Comparison of ENCODE assay signal across 23 cellular contexts in genomic region chr9:132823370-132824144, GRCh38. TPM values are rescaled to one million over a fixed set of nuclear protein-coding genes. Genes with fewer than 3 reads are reported as not detected.
A peak's percentile ranks its signal among the peaks of the same experiment; 100 is the strongest.
DNase-seq lines count a peak whose midpoint lies in the region; ATAC-seq, FAIRE-seq and TF ChIP-seq lines count a peak whose summit lies in the region.
"Had no signal": no experiment of that assay in that cellular context is flagged by ENCODE, and none has a peak within 500 bp of the region (broad histone marks: within the 10 kb centered on the region; RNA-seq: fewer than 3 reads in every experiment).

No MANE protein-coding gene starts in this region.

- intact Hi-C loops in HepG2 (cut with micrococcal nuclease; ENCODE audit: unreplicated experiment): loop anchor here (5.0 kb wide), 1 partner anchor 79 kb away; no protein-coding TSS in a partner anchor
- intact Hi-C loops in right lobe of liver (cut with DNase I): no loop called here
- intact Hi-C loops in OCI-LY7 (cut with micrococcal nuclease; ENCODE audit: unreplicated experiment): no loop called here
- intact Hi-C loops in mucosa of descending colon (cut with DNase I, micrococcal nuclease): no loop called here
- intact Hi-C loops in prostate gland (cut with DNase I): no loop called here

- TF ChIP-seq EP300 in HepG2 (IDR thresholded peaks at IDR 0.05; ENCODE audit: low read depth in 2 of 2, low read length in 2 of 2): no peak
- no peak for TF ChIP-seq EP300 in HepG2 (CRISPR knock-in tag; IDR thresholded peaks at IDR 0.05; ENCODE audit: borderline replicate concordance)

- TF ChIP-seq RAD21 in HepG2 (CRISPR knock-in tag; IDR thresholded peaks at IDR 0.05): no peak

- TF ChIP-seq CTCF in HepG2 (CRISPR knock-in tag; IDR thresholded peaks at IDR 0.05) (peak; percentile 45), right lobe of liver (IDR thresholded peaks at IDR 0.05) (no peak), OCI-LY7 (conservative IDR thresholded peaks at IDR 0.05; ENCODE audit: low read length) (no peak), mucosa of descending colon (IDR thresholded peaks at IDR 0.05) (no peak), prostate gland (IDR thresholded peaks at IDR 0.05) (no peak)

- in situ Hi-C loops in HepG2 (cut with HindIII; ENCODE audit: extremely low pct_ligation_motif_present, low pct_unique_long_range_greater_than_20kb): no loop called here

- no TSS peak for BruUV-seq in HepG2 (replicated peaks; lab: Mats Ljungman, UMichigan)
- no TSS peak for BruUV-seq in OCI-LY7 (replicated peaks; lab: Mats Ljungman, UMichigan)

- POLR2A ChIA-PET in HepG2 (lab: Yijun Ruan, JAX) (no interaction called here), OCI-LY7 (lab: Charles Lee) (no interaction called here)

- no peak overlapping the region for H3K9ac ChIP-seq in HepG2 (ENCODE audit: insufficient read depth, low read depth, low read length)

- H3K9me2 ChIP-seq in OCI-LY7 (ENCODE audit: insufficient read depth, low read length): no peaks in the 10 kb centered on the region

- H3K4me1 ChIP-seq in HepG2 (ENCODE audit: insufficient read depth, low read length): no peaks in the 10 kb centered on the region
- no peaks in the 10 kb centered on the region for H3K4me1 ChIP-seq in right lobe of liver
- H3K4me1 ChIP-seq in OCI-LY7 (ENCODE audit: insufficient read depth, low read length, poor library complexity, severe bottlenecking): no peaks in the 10 kb centered on the region
- no peaks in the 10 kb centered on the region for H3K4me1 ChIP-seq in mucosa of descending colon (ENCODE audit: low read depth)
- H3K4me1 ChIP-seq in prostate gland (replicated peaks): no peaks in the 10 kb centered on the region
- H3K4me1 ChIP-seq: right atrium auricular region, vagina had no signal

- H3K9me3 ChIP-seq in HepG2 (ENCODE audit: low read length): no peaks in the 10 kb centered on the region
- no peaks in the 10 kb centered on the region for H3K9me3 ChIP-seq in right lobe of liver
- no peaks in the 10 kb centered on the region for H3K9me3 ChIP-seq in OCI-LY7 (ENCODE audit: low read length)
- no peaks in the 10 kb centered on the region for H3K9me3 ChIP-seq in mucosa of descending colon
- no peaks in the 10 kb centered on the region for H3K9me3 ChIP-seq in prostate gland
- H3K9me3 ChIP-seq: right atrium auricular region, vagina had no signal

- H3K27ac ChIP-seq in HepG2 (ENCODE audit: extremely low read length, insufficient read depth, low read length): no peak overlapping the region
- no peak overlapping the region for H3K27ac ChIP-seq in right lobe of liver
- no peak overlapping the region for H3K27ac ChIP-seq in OCI-LY7 (ENCODE audit: low read depth, low read length, poor library complexity, severe bottlenecking)
- no peak overlapping the region for H3K27ac ChIP-seq in prostate gland
- H3K27ac ChIP-seq: right atrium auricular region, vagina had no signal

- peak; percentile 93 for ATAC-seq in HepG2
- ATAC-seq in right lobe of liver: no peak
- ATAC-seq in mucosa of descending colon: peak; percentile 82
- no peak for ATAC-seq in HG02840 (IDR thresholded peaks at IDR 0.05; ENCODE audit: low FRiP score, unreplicated experiment)
- ATAC-seq: WTC11 had no signal

- no peak for FAIRE-seq in HepG2 (lab: Jason Lieb, UNC)
- no peak for FAIRE-seq in frontal cortex (lab: Jason Lieb, UNC)
- FAIRE-seq: bronchial epithelial cell, G401.6, H54 had no signal

- H3K4me2 ChIP-seq in HepG2 (ENCODE audit: low read depth, low read length) (peak overlapping the region; percentile 73), OCI-LY7 (ENCODE audit: low read length) (no peak overlapping the region)

- CTCF ChIA-PET in HepG2 (lab: Yijun Ruan, JAX; ENCODE audit: low intra/inter-chr PET ratio, low total read pairs) (no interaction called here), OCI-LY7 (lab: Charles Lee; ENCODE audit: unreplicated experiment) (interaction anchor here (0.6 kb wide), 1 partner anchor 16 kb away, joined by 4 read pairs; no protein-coding TSS in a partner anchor)

- H2AFZ ChIP-seq in HepG2 (ENCODE audit: low read length) (no peak overlapping the region), OCI-LY7 (ENCODE audit: low read length) (no peak overlapping the region)

- TF ChIP-seq POLR2A in HepG2 (IDR thresholded peaks at IDR 0.05; ENCODE audit: insufficient read depth in 1 of 2, low read depth in 2 of 2, low read length in 2 of 2) (no peak), right lobe of liver (IDR thresholded peaks at IDR 0.05) (no peak), prostate gland (IDR thresholded peaks at IDR 0.05) (no peak)

- WGBS in HepG2 (ENCODE audit: low lambda C conversion rate): 26% methylated on average over 17 of the region's 18 CpGs
- WGBS in right lobe of liver (ENCODE audit: insufficient coverage, low coverage, low lambda C conversion rate, missing lambda C conversion rate): 68% methylated on average over 11 of the region's 18 CpGs
- 79% methylated on average over 18 of the region's 18 CpGs for WGBS in prostate gland

- peak; percentile 29 for DNase-seq in HepG2 (ENCODE audit: low spot score)
- no peak for DNase-seq in right lobe of liver
- DNase-seq in OCI-LY7 (ENCODE audit: low spot score): peak; percentile 11
- DNase-seq in mucosa of descending colon: peak in 1 of 3 donors; percentile 36
- DNase-seq in prostate gland (ENCODE audit: low spot score): no peak
- DNase-seq in frontal cortex (ENCODE audit: low spot score in 2 of 2): no peak
- DNase-seq: activated CD4-positive, alpha-beta memory T cell treated with anti-CD3 and anti-CD28 coated beads, Interleukin-2, amount 10 ng/mL, durations not matched to agents 7 days and 5 days; amygdala; DMS 273 treated with DMSO at 0.1 percent for 48 hours; kidney glomerular epithelial cell; NCI-H187; NCI-H345; stimulated activated CD4-positive, alpha-beta T cell treated with anti-CD3 and anti-CD28 coated beads, Interleukin-15, amount 100 ng/mL, for 24 hours; stimulated activated CD8-positive, alpha-beta memory T cell treated with anti-CD3 and anti-CD28 coated beads, Interleukin-4, amount 100 ng/mL, for 48 hours; substantia nigra had no signal

- no peaks in the 10 kb centered on the region for H3K36me3 ChIP-seq in HepG2 (replicated peaks in 1 of 2; ENCODE audit: control insufficient read depth in 1 of 2, insufficient read depth in 2 of 2, low read length in 2 of 2)
- no peaks in the 10 kb centered on the region for H3K36me3 ChIP-seq in right lobe of liver
- no peaks in the 10 kb centered on the region for H3K36me3 ChIP-seq in OCI-LY7 (ENCODE audit: insufficient read depth, low read length)
- no peaks in the 10 kb centered on the region for H3K36me3 ChIP-seq in mucosa of descending colon (ENCODE audit: low read depth)
- no peaks in the 10 kb centered on the region for H3K36me3 ChIP-seq in prostate gland
- H3K36me3 ChIP-seq: right atrium auricular region, vagina had no signal

- no peaks in the 10 kb centered on the region for H4K20me1 ChIP-seq in HepG2 (ENCODE audit: insufficient read depth, low read length)
- H4K20me1 ChIP-seq in OCI-LY7 (ENCODE audit: insufficient read depth, low read length): no peaks in the 10 kb centered on the region

- H3K79me2 ChIP-seq in HepG2 (ENCODE audit: insufficient read depth, low read length): no peaks in the 10 kb centered on the region
- H3K79me2 ChIP-seq in OCI-LY7 (ENCODE audit: insufficient read depth, low read depth, low read length): no peaks in the 10 kb centered on the region

- peaks cover 5 to 31% of the 10 kb centered on the region in 2 experiments; a peak in 3 of 5 replicates for H3K27me3 ChIP-seq in HepG2 (ENCODE audit: control insufficient read depth in 1 of 2, insufficient read depth in 2 of 2, low read length in 2 of 2)
- H3K27me3 ChIP-seq in right lobe of liver: no peaks in the 10 kb centered on the region
- no peaks in the 10 kb centered on the region for H3K27me3 ChIP-seq in prostate gland (replicated peaks; ENCODE audit: insufficient read depth)
- H3K27me3 ChIP-seq: right atrium auricular region, vagina had no signal

- peak overlapping the region in 1 of 3 experiments; percentile 43; a peak in 1 of 6 replicates for H3K4me3 ChIP-seq in HepG2 (replicated peaks in 1 of 3; ENCODE audit: insufficient read depth in 1 of 3, low read depth in 2 of 3, low read length in 3 of 3)
- H3K4me3 ChIP-seq in right lobe of liver: no peak overlapping the region
- no peak overlapping the region for H3K4me3 ChIP-seq in OCI-LY7 (ENCODE audit: low read depth, low read length, poor library complexity, severe bottlenecking)
- H3K4me3 ChIP-seq in mucosa of descending colon: no peak overlapping the region
- no peak overlapping the region for H3K4me3 ChIP-seq in prostate gland
- H3K4me3 ChIP-seq: right atrium auricular region, vagina had no signal

RNA-seq across cellular contexts. Expression of gene AK8, which starts 54.5 kb away (rescaled TPM):
- total RNA-seq in HepG2 (2016; rRNA removed; fragmentation: Illumina TruSeq; extraction: Trizol) (not detected in 2 replicates), right lobe of liver (under 1 TPM in 2 of 6 experiments, not detected in 4; 0.12 TPM), OCI-LY7 (2022) (0.27 TPM in 1 of 2 replicates, not detected in the other), mucosa of descending colon (1 to 10 TPM in 1 of 3 donors, under 1 TPM in 1, not detected in 1; 0.96 to 2.0 TPM), prostate gland (1 to 10 TPM; 3.3 to 4.1 TPM), frontal cortex (1.2 TPM)
- total RNA-seq in HepG2 (2016; cell fraction: cytosol; rRNA removed; fragmentation: Illumina TruSeq; extraction: Trizol; ENCODE audit: low read depth): 0.10 TPM in 1 of 2 replicates, not detected in the other
- not detected in 2 replicates for total RNA-seq in HepG2 (2016; cell fraction: insoluble cytoplasmic fraction; rRNA removed; fragmentation: Illumina TruSeq; extraction: Trizol)
- total RNA-seq in HepG2 (2016; cell fraction: membrane; rRNA removed; fragmentation: Illumina TruSeq; extraction: Trizol): 0.07 TPM in 1 of 2 replicates, not detected in the other
- total RNA-seq in HepG2 (2016; cell fraction: nucleus; rRNA removed; fragmentation: Illumina TruSeq; extraction: Trizol): 0.40 TPM in 1 of 2 replicates, not detected in the other
- polyA plus RNA-seq in HepG2 (2011; rRNA removed): 0.09 and 0.11 TPM in 2 replicates
- 0.09 and 0.15 TPM in 2 replicates for polyA plus RNA-seq in HepG2 (2011; cell fraction: cytosol; rRNA removed)
- polyA plus RNA-seq in HepG2 (2011; cell fraction: nucleus; rRNA removed): 0.09 and 0.14 TPM in 2 replicates
- polyA plus RNA-seq in HepG2 (2012): 0.08 and 0.28 TPM in 2 replicates
- polyA plus RNA-seq in HepG2 (2016; cell fraction: cytosol; fragmentation: Illumina TruSeq; extraction: Trizol; ENCODE audit: low read depth): not detected in 2 replicates
- polyA plus RNA-seq in HepG2 (2016; cell fraction: insoluble cytoplasmic fraction; fragmentation: Illumina TruSeq; extraction: Trizol; ENCODE audit: low read depth): not detected in 2 replicates
- polyA plus RNA-seq in HepG2 (2016; cell fraction: membrane; fragmentation: Illumina TruSeq; extraction: Trizol; ENCODE audit: low read depth): 0.11 TPM in 1 of 2 replicates, not detected in the other
- polyA plus RNA-seq in HepG2 (2016; cell fraction: nucleus; fragmentation: Illumina TruSeq; extraction: Trizol; ENCODE audit: insufficient read depth, low read depth): not detected in 2 replicates
- 0.44 TPM in 1 of 2 replicates, not detected in the other for polyA minus RNA-seq in HepG2 (2011; rRNA and poly(A)+ RNA removed; ENCODE audit: low replicate concordance)
- polyA minus RNA-seq in HepG2 (2011; cell fraction: cytosol; rRNA and poly(A)+ RNA removed): not detected in 2 replicates
- polyA minus RNA-seq in HepG2 (2011; cell fraction: nucleus; rRNA and poly(A)+ RNA removed): 0.25 TPM in 1 of 2 replicates, not detected in the other
- total RNA-seq in OCI-LY7 (2014; rRNA removed; shearing (Covaris generic)): not detected in 2 replicates
- total RNA-seq: activated CD4-positive, alpha-beta memory T cell treated with anti-CD3 and anti-CD28 coated beads, Interleukin-2, amount 10 ng/mL, durations not matched to agents 7 days and 5 days; bronchial epithelial cell; CD4-positive, CD25-positive, alpha-beta regulatory T cell had no signal

RNA-seq across cellular contexts. Expression of gene SPACA9, which starts 55.1 kb away (rescaled TPM):
- total RNA-seq in HepG2 (2016; rRNA removed; fragmentation: Illumina TruSeq; extraction: Trizol): 0.13 and 0.15 TPM in 2 replicates
- total RNA-seq in HepG2 (2016; cell fraction: cytosol; rRNA removed; fragmentation: Illumina TruSeq; extraction: Trizol; ENCODE audit: low read depth): 0.44 and 0.61 TPM in 2 replicates
- total RNA-seq in HepG2 (2016; cell fraction: insoluble cytoplasmic fraction; rRNA removed; fragmentation: Illumina TruSeq; extraction: Trizol): 0.18 and 0.22 TPM in 2 replicates
- 0.10 and 0.56 TPM in 2 replicates for total RNA-seq in HepG2 (2016; cell fraction: membrane; rRNA removed; fragmentation: Illumina TruSeq; extraction: Trizol)
- 0.25 and 0.50 TPM in 2 replicates for total RNA-seq in HepG2 (2016; cell fraction: nucleus; rRNA removed; fragmentation: Illumina TruSeq; extraction: Trizol)
- 0.38 and 0.64 TPM in 2 replicates for polyA plus RNA-seq in HepG2 (2011; rRNA removed)
- 0.38 and 0.40 TPM in 2 replicates for polyA plus RNA-seq in HepG2 (2011; cell fraction: cytosol; rRNA removed)
- polyA plus RNA-seq in HepG2 (2011; cell fraction: nucleus; rRNA removed): 0.64 and 0.93 TPM in 2 replicates
- polyA plus RNA-seq in HepG2 (2012): 0.33 and 0.38 TPM in 2 replicates
- 0.55 and 0.71 TPM in 2 replicates for polyA plus RNA-seq in HepG2 (2016; cell fraction: cytosol; fragmentation: Illumina TruSeq; extraction: Trizol; ENCODE audit: low read depth)
- 0.17 and 0.21 TPM in 2 replicates for polyA plus RNA-seq in HepG2 (2016; cell fraction: insoluble cytoplasmic fraction; fragmentation: Illumina TruSeq; extraction: Trizol; ENCODE audit: low read depth)
- 0.25 and 0.36 TPM in 2 replicates for polyA plus RNA-seq in HepG2 (2016; cell fraction: membrane; fragmentation: Illumina TruSeq; extraction: Trizol; ENCODE audit: low read depth)
- 0.43 and 0.48 TPM in 2 replicates for polyA plus RNA-seq in HepG2 (2016; cell fraction: nucleus; fragmentation: Illumina TruSeq; extraction: Trizol; ENCODE audit: insufficient read depth, low read depth)
- 0.30 and 7.2 TPM in 2 replicates for polyA minus RNA-seq in HepG2 (2011; rRNA and poly(A)+ RNA removed; ENCODE audit: low replicate concordance)
- polyA minus RNA-seq in HepG2 (2011; cell fraction: cytosol; rRNA and poly(A)+ RNA removed): 0.49 TPM in 1 of 2 replicates, not detected in the other
- 0.25 and 0.26 TPM in 2 replicates for polyA minus RNA-seq in HepG2 (2011; cell fraction: nucleus; rRNA and poly(A)+ RNA removed)
- total RNA-seq in right lobe of liver: 1 to 10 TPM in 5 of 6 experiments, under 1 TPM in 1; 0.86 to 2.0 (median 1.3) TPM
- total RNA-seq in OCI-LY7 (2014; rRNA removed; shearing (Covaris generic)): 0.72 and 1.1 TPM in 2 replicates
- 5.7 and 6.4 TPM in 2 replicates for total RNA-seq in OCI-LY7 (2022)
- total RNA-seq in mucosa of descending colon: 1 to 10 TPM; 1.6 to 6.9 (median 2.5) TPM
- total RNA-seq in prostate gland: 10 to 100 TPM in 1 of 2 donors, 1 to 10 TPM in 1; 5.7 to 16.5 TPM
- 2.0 TPM for total RNA-seq in frontal cortex

Comparison
In these comparisons a context has a peak if more than half of its experiments do, and no peak if none do; other contexts are left out.
1. ATAC-seq: peak in HepG2 (single experiment) and mucosa of descending colon (single experiment); none in right lobe of liver (0 of 4) and HG02840 (single experiment).
2. DNase-seq: peak in HepG2 (single experiment) and OCI-LY7 (single experiment); none in right lobe of liver (0 of 3), prostate gland (single experiment) and frontal cortex (0 of 2).